Comparison of ENCODE assay signal across 1 cellular context in the genomic region with DNA sequence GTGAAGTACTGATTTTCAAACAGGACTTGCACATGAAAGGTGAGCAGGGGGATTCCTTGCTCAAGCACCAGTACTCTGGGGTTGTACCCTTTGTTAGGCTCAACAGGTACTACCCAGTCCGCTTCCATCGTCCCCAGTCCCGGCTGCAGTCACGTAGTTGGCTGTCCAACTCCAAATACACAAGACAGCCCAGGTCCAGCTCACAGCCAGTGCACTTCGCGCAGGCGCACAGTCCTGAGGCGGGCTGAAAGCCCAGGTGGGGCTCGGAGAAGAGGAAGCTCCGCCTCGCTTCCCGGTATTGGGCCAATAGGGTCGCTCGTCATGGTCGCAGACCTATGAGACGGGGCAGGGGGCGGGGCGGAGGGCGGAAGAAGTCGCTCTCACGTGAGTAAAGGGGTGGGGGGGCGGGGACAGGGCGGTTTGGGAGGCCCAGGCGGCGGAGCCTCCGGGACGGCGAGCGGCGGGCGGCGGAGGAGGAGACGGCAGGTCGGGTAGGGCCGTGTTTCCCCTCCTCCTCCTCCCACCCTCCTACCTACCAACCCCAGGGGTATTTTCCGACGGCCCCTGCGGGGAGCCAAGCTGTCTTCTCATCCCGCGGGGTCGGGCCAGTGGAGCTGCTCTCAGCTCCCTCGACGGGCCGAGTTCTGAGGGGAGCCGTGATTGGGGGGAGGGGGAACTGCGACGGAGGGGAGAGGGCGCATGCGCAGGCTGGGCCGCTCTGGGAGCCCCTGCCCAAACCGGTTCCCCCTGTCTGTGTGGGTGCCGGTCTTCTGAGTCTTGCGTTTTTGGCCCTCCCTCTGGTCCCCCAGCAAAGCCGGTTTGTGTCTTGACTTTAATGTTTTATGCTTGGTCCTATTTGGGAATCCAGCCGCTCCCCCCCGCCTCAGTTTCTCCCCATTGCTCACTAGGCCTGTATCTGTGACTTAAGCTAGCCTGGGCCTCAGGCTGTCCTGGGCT.
A peak's percentile ranks its signal among the peaks of the same experiment; 100 is the strongest.
TF ChIP-seq lines count a peak whose summit lies in the region.

RABGAP1 (plus strand) TSS at position 418 of the 957 bp plus-strand sequence. CDS start 16,040 bp downstream, outside the sequence.

TF ChIP-seq in K562, 482 proteins besides CTCF, POLR2A, EP300 and RAD21 (continued from another document and continues in another):
- TF ChIP-seq, protein P1, sequence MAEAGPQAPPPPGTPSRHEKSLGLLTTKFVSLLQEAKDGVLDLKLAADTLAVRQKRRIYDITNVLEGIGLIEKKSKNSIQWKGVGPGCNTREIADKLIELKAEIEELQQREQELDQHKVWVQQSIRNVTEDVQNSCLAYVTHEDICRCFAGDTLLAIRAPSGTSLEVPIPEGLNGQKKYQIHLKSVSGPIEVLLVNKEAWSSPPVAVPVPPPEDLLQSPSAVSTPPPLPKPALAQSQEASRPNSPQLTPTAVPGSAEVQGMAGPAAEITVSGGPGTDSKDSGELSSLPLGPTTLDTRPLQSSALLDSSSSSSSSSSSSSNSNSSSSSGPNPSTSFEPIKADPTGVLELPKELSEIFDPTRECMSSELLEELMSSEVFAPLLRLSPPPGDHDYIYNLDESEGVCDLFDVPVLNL (CRISPR knock-in tag; IDR thresholded peaks at IDR 0.05; ENCODE audit: low read depth) = 0 out of 2 replicates have a peak, but pooled peaks have one; percentile 59
- TF ChIP-seq DMBX1 (CRISPR knock-in tag; IDR thresholded peaks at IDR 0.05; ENCODE audit: borderline replicate concordance) = peak; percentile 14; the same call in 1 of the 2 replicates
- peak; percentile 69 for TF ChIP-seq SUPT5H (IDR thresholded peaks at IDR 0.05)
- TF ChIP-seq ZNF644 (tag; IDR thresholded peaks at IDR 0.05; ENCODE audit: low read depth) = no peak
- TF ChIP-seq CHCHD3 (CRISPR knock-in tag; IDR thresholded peaks at IDR 0.05) = no peak
- TF ChIP-seq, protein P2, sequence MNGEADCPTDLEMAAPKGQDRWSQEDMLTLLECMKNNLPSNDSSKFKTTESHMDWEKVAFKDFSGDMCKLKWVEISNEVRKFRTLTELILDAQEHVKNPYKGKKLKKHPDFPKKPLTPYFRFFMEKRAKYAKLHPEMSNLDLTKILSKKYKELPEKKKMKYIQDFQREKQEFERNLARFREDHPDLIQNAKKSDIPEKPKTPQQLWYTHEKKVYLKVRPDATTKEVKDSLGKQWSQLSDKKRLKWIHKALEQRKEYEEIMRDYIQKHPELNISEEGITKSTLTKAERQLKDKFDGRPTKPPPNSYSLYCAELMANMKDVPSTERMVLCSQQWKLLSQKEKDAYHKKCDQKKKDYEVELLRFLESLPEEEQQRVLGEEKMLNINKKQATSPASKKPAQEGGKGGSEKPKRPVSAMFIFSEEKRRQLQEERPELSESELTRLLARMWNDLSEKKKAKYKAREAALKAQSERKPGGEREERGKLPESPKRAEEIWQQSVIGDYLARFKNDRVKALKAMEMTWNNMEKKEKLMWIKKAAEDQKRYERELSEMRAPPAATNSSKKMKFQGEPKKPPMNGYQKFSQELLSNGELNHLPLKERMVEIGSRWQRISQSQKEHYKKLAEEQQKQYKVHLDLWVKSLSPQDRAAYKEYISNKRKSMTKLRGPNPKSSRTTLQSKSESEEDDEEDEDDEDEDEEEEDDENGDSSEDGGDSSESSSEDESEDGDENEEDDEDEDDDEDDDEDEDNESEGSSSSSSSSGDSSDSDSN (IDR thresholded peaks at IDR 0.05; ENCODE audit: borderline replicate concordance in 1 of 2, low read depth in 2 of 2, low read length in 2 of 2) = 0 out of 4 replicates have a peak, but pooled peaks of 1 of the 2 experiments have one; percentile 25
- peak; percentile 13; the same call in 1 of the 2 replicates for TF ChIP-seq MAX (CRISPR knock-in tag; IDR thresholded peaks at IDR 0.05)
- 0 out of 2 replicates have a peak, but pooled peaks have one; percentile 26 for TF ChIP-seq SREBF1 (IDR thresholded peaks at IDR 0.05; ENCODE audit: borderline replicate concordance, low read depth, low read length)
- TF ChIP-seq, protein P3, sequence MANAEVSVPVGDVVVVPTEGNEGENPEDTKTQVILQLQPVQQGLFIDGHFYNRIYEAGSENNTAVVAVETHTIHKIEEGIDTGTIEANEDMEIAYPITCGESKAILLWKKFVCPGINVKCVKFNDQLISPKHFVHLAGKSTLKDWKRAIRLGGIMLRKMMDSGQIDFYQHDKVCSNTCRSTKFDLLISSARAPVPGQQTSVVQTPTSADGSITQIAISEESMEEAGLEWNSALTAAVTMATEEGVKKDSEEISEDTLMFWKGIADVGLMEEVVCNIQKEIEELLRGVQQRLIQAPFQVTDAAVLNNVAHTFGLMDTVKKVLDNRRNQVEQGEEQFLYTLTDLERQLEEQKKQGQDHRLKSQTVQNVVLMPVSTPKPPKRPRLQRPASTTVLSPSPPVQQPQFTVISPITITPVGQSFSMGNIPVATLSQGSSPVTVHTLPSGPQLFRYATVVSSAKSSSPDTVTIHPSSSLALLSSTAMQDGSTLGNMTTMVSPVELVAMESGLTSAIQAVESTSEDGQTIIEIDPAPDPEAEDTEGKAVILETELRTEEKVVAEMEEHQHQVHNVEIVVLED (CRISPR knock-in tag; IDR thresholded peaks at IDR 0.05) = no peak
- peak; percentile 86; the same call in 1 of the 2 replicates for TF ChIP-seq PHF8 (IDR thresholded peaks at IDR 0.05; ENCODE audit: borderline replicate concordance, low read length)
- peak; percentile 62 for TF ChIP-seq HNRNPK (IDR thresholded peaks at IDR 0.05; ENCODE audit: low read depth, low read length, poor library complexity, severe bottlenecking)
- peak; percentile 53 for TF ChIP-seq FOS (IDR thresholded peaks at IDR 0.05; ENCODE audit: extremely low read depth, insufficient read length)
- no peak for TF ChIP-seq KLF16 (IDR thresholded peaks at IDR 0.05)
- no peak for TF ChIP-seq CREBBP (IDR thresholded peaks at IDR 0.05; ENCODE audit: low read depth, low read length)
- TF ChIP-seq POLR2AphosphoS2 (IDR thresholded peaks at IDR 0.05; ENCODE audit: low read length) = peak; percentile 97
- TF ChIP-seq TAF1 (IDR thresholded peaks at IDR 0.05; ENCODE audit: control insufficient read depth, extremely low read depth, insufficient read depth, low read length, severe bottlenecking) = peak; percentile 53
- peak; percentile 38 for TF ChIP-seq TOE1 (IDR thresholded peaks at IDR 0.05; ENCODE audit: borderline replicate concordance)
- no peak for TF ChIP-seq TOE1 (CRISPR knock-in tag; IDR thresholded peaks at IDR 0.05; ENCODE audit: borderline replicate concordance, low read depth)
- TF ChIP-seq, protein P4, sequence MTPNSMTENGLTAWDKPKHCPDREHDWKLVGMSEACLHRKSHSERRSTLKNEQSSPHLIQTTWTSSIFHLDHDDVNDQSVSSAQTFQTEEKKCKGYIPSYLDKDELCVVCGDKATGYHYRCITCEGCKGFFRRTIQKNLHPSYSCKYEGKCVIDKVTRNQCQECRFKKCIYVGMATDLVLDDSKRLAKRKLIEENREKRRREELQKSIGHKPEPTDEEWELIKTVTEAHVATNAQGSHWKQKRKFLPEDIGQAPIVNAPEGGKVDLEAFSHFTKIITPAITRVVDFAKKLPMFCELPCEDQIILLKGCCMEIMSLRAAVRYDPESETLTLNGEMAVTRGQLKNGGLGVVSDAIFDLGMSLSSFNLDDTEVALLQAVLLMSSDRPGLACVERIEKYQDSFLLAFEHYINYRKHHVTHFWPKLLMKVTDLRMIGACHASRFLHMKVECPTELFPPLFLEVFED (CRISPR knock-in tag; conservative IDR thresholded peaks at IDR 0.05) = no peak
- TF ChIP-seq ZBTB2 (IDR thresholded peaks at IDR 0.05) = peak; percentile 83
- TF ChIP-seq, protein P5, sequence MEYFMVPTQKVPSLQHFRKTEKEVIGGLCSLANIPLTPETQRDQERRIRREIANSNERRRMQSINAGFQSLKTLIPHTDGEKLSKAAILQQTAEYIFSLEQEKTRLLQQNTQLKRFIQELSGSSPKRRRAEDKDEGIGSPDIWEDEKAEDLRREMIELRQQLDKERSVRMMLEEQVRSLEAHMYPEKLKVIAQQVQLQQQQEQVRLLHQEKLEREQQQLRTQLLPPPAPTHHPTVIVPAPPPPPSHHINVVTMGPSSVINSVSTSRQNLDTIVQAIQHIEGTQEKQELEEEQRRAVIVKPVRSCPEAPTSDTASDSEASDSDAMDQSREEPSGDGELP (CRISPR knock-in tag; IDR thresholded peaks at IDR 0.05; ENCODE audit: borderline replicate concordance) = peak; percentile 77
- TF ChIP-seq HMGN3 (IDR thresholded peaks at IDR 0.05; ENCODE audit: borderline replicate concordance, extremely low read depth, insufficient read length, low read depth, low read length) = peak; percentile 66
- peak; percentile 69 for TF ChIP-seq SP1 (CRISPR knock-in tag; IDR thresholded peaks at IDR 0.05)
- peak; percentile 52; the same call in 1 of the 2 replicates for TF ChIP-seq ZNF444 (CRISPR knock-in tag; IDR thresholded peaks at IDR 0.05)
- no peak for TF ChIP-seq POU5F1 (IDR thresholded peaks at IDR 0.05; ENCODE audit: borderline replicate concordance, low read depth, low read length, partially characterized antibody)
- TF ChIP-seq, protein P6, sequence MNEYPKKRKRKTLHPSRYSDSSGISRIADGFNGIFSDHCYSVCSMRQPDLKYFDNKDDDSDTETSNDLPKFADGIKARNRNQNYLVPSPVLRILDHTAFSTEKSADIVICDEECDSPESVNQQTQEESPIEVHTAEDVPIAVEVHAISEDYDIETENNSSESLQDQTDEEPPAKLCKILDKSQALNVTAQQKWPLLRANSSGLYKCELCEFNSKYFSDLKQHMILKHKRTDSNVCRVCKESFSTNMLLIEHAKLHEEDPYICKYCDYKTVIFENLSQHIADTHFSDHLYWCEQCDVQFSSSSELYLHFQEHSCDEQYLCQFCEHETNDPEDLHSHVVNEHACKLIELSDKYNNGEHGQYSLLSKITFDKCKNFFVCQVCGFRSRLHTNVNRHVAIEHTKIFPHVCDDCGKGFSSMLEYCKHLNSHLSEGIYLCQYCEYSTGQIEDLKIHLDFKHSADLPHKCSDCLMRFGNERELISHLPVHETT (CRISPR knock-in tag; conservative IDR thresholded peaks at IDR 0.05 in 1 of 2, IDR thresholded peaks at IDR 0.05 in 1 of 2) = peak in 1 of 2 experiments; percentile 92; a peak in 2 of 4 replicates
- TF ChIP-seq NFXL1 (CRISPR knock-in tag; IDR thresholded peaks at IDR 0.05) = no peak
- TF ChIP-seq NRF1 (conservative IDR thresholded peaks at IDR 0.05 in 1 of 2, IDR thresholded peaks at IDR 0.05 in 1 of 2) = peak; percentile 93 to 95
- TF ChIP-seq MAFG (tag; conservative IDR thresholded peaks at IDR 0.05) = no peak
- TF ChIP-seq ZNF696 (CRISPR knock-in tag; conservative IDR thresholded peaks at IDR 0.05) = no peak
- TF ChIP-seq, protein P7, sequence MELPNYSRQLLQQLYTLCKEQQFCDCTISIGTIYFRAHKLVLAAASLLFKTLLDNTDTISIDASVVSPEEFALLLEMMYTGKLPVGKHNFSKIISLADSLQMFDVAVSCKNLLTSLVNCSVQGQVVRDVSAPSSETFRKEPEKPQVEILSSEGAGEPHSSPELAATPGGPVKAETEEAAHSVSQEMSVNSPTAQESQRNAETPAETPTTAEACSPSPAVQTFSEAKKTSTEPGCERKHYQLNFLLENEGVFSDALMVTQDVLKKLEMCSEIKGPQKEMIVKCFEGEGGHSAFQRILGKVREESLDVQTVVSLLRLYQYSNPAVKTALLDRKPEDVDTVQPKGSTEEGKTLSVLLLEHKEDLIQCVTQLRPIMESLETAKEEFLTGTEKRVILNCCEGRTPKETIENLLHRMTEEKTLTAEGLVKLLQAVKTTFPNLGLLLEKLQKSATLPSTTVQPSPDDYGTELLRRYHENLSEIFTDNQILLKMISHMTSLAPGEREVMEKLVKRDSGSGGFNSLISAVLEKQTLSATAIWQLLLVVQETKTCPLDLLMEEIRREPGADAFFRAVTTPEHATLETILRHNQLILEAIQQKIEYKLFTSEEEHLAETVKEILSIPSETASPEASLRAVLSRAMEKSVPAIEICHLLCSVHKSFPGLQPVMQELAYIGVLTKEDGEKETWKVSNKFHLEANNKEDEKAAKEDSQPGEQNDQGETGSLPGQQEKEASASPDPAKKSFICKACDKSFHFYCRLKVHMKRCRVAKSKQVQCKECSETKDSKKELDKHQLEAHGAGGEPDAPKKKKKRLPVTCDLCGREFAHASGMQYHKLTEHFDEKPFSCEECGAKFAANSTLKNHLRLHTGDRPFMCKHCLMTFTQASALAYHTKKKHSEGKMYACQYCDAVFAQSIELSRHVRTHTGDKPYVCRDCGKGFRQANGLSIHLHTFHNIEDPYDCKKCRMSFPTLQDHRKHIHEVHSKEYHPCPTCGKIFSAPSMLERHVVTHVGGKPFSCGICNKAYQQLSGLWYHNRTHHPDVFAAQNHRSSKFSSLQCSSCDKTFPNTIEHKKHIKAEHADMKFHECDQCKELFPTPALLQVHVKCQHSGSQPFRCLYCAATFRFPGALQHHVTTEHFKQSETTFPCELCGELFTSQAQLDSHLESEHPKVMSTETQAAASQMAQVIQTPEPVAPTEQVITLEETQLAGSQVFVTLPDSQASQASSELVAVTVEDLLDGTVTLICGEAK (IDR thresholded peaks at IDR 0.05) = peak; percentile 68
- TF ChIP-seq, protein P7 (CRISPR knock-in tag; IDR thresholded peaks at IDR 0.05) = no peak
